24 cellular contexts compared by ENCODE assay signal in the genomic region with DNA sequence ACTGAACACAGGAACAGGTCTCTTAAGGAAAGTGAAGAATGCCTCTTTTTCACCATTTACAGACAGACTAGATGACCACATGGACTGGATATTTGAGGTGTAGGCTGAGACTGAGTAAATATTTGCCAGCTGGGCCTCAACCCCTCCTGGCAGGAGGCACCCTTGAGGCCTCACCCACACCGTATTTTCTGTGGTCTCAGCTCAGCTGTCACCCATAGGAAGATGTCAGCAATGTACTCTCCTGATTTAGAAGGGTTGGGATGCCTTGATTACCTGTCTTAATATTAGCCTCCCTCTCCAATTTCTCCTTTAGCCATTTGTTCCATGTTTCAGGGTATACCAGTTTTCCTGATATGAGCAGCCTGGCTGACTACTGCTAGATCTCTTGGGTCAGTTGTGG. TPM values are rescaled to one million over a fixed set of nuclear protein-coding genes. Genes with fewer than 3 reads are reported as not detected.
DNase-seq lines count a peak whose midpoint lies in the region; ATAC-seq, FAIRE-seq and TF ChIP-seq lines count a peak whose summit lies in the region.
"Had no signal": no experiment of that assay in that cellular context is flagged by ENCODE, and none has a peak within 500 bp of the region (broad histone marks: within the 10 kb centered on the region; RNA-seq: fewer than 3 reads in every experiment).

No MANE protein-coding gene starts in this region.

- H3K9ac ChIP-seq in astrocyte (ENCODE audit: low read length) = no peak overlapping the region

- peak overlapping the region; percentile 26 for H3K27ac Mint-ChIP-seq in astrocyte (ENCODE audit: unreplicated experiment)
- no peak overlapping the region for H3K27ac Mint-ChIP-seq in GM23338
- H3K27ac Mint-ChIP-seq: HFFc6, T-helper 17 cell had no signal

- H4K20me1 ChIP-seq in astrocyte (ENCODE audit: insufficient read depth, low read length) = no peaks in the 10 kb centered on the region
- no peaks in the 10 kb centered on the region; the same call in 1 of the 2 replicates for H4K20me1 ChIP-seq in GM23338 (replicated peaks; ENCODE audit: insufficient read depth)

- H3K27ac ChIP-seq in astrocyte (ENCODE audit: low read depth, low read length) = no peak overlapping the region
- no peak overlapping the region for H3K27ac ChIP-seq in GM23338 (ENCODE audit: low read depth)
- H3K27ac ChIP-seq: 22Rv1, SJCRH30 had no signal

- H3F3A ChIP-seq in GM23338 (replicated peaks; ENCODE audit: low read depth) = no peaks in the 10 kb centered on the region

- H3K4me1 ChIP-seq in astrocyte (ENCODE audit: insufficient read depth, low read length) = no peaks in the 10 kb centered on the region
- H3K4me1 ChIP-seq in GM23338 (ENCODE audit: insufficient read depth) = no peaks in the 10 kb centered on the region
- H3K4me1 ChIP-seq: BE2C, HAP-1, SJCRH30 had no signal

- H3K4me3 Mint-ChIP-seq in astrocyte (ENCODE audit: unreplicated experiment) = no peak overlapping the region
- H3K4me3 Mint-ChIP-seq in GM23338 = no peak overlapping the region
- H3K4me3 Mint-ChIP-seq: HFFc6, T-helper 17 cell had no signal

- no peaks in the 10 kb centered on the region for H3K9me3 ChIP-seq in astrocyte (ENCODE audit: insufficient read depth, low read depth, low read length)
- H3K9me3 ChIP-seq: BE2C, HAP-1, MG63, SJCRH30 had no signal

- TF ChIP-seq CTCF in astrocyte (IDR thresholded peaks at IDR 0.05; ENCODE audit: insufficient read depth, low read depth, low read length) (no peak), GM23338 (conservative IDR thresholded peaks at IDR 0.05; ENCODE audit: low read depth in 2 of 2) (no peak)

- FAIRE-seq in astrocyte (lab: Jason Lieb, UNC) (no peak), GM12892 (lab: Jason Lieb, UNC) (no peak)
- FAIRE-seq: HTR-8/SVneo had no signal

- H3K36me3 ChIP-seq in astrocyte (ENCODE audit: insufficient read depth, low read length) = no peaks in the 10 kb centered on the region
- no peaks in the 10 kb centered on the region for H3K36me3 ChIP-seq in GM23338 (ENCODE audit: insufficient read depth)
- H3K36me3 ChIP-seq: BE2C, HAP-1, MG63, SJCRH30 had no signal

- no peak for ATAC-seq in GM23338
- ATAC-seq: Panc1, SK-N-SH treated with all-trans-retinoic acid at 6 μM for 48 hours, T-helper 17 cell had no signal

- no peaks in the 10 kb centered on the region for H3K36me3 Mint-ChIP-seq in astrocyte (ENCODE audit: low read depth, unreplicated experiment)
- H3K36me3 Mint-ChIP-seq in GM23338 (ENCODE audit: low read depth) = no peaks in the 10 kb centered on the region

- H3K27me3 Mint-ChIP-seq in astrocyte (ENCODE audit: low read depth, unreplicated experiment) (peaks cover 12% of the 10 kb centered on the region), GM23338 (ENCODE audit: insufficient read depth, low read depth, poor library complexity) (peaks cover 2% of the 10 kb centered on the region)

- H2AFZ ChIP-seq in astrocyte (ENCODE audit: low read depth, low read length) (no peak overlapping the region), GM23338 (no peak overlapping the region)

- no peak for TF ChIP-seq POLR2A in GM12892 (IDR thresholded peaks at IDR 0.05; ENCODE audit: low read depth, low read length)

- H3K9me2 ChIP-seq in GM23338 (ENCODE audit: insufficient read depth) = 0 out of 2 replicates have a peak, but pooled peaks cover 9% of the 10 kb centered on the region

- peaks cover 5% of the 10 kb centered on the region for H3K4me1 Mint-ChIP-seq in astrocyte (ENCODE audit: low read depth, unreplicated experiment)
- no peaks in the 10 kb centered on the region for H3K4me1 Mint-ChIP-seq in GM23338
- H3K4me1 Mint-ChIP-seq: T-helper 17 cell had no signal

- no peaks in the 10 kb centered on the region for H3K79me2 ChIP-seq in astrocyte (ENCODE audit: insufficient read depth, low read length)
- H3K79me2 ChIP-seq in GM23338 (replicated peaks; ENCODE audit: insufficient read depth) = no peaks in the 10 kb centered on the region

- DNase-seq in NCI-H1092 treated with DMSO at 0.1 percent for 48 hours (lab: John Stamatoyannopoulos, UW) = peak; percentile 12
- no peak for DNase-seq in NCI-H1092 (lab: John Stamatoyannopoulos, UW)
- DNase-seq in DMS53 treated with DMSO at 0.1 percent for 48 hours (lab: John Stamatoyannopoulos, UW; ENCODE audit: unreplicated experiment) = peak; percentile 97
- DNase-seq in NCI-H69 (lab: John Stamatoyannopoulos, UW) = peak; percentile 68
- no peak for DNase-seq in astrocyte (ENCODE audit: low read depth)
- DNase-seq in cortex of kidney (lab: John Stamatoyannopoulos, UW) = no peak
- DNase-seq in GM12892 (ENCODE audit: insufficient read length) = no peak
- no peak for DNase-seq in GM23338 (ENCODE audit: low spot score)
- DNase-seq: BE2C, DMS153, GOT3, HFFc6, KG1, MG63, NCI-H187, NCI-H2107, SJCRH30, T-helper 17 cell had no signal

- H3K9me3 Mint-ChIP-seq in astrocyte (ENCODE audit: unreplicated experiment) (no peaks in the 10 kb centered on the region), GM23338 (no peaks in the 10 kb centered on the region)

- H3K4me3 ChIP-seq in astrocyte (ENCODE audit: insufficient read depth, low read depth, low read length) (no peak overlapping the region), GM23338 (no peak overlapping the region)
- H3K4me3 ChIP-seq: HAP-1, MG63, SJCRH30 had no signal

- H3K4me2 ChIP-seq in astrocyte (ENCODE audit: low read length) = no peak overlapping the region
- H3K4me2 ChIP-seq in GM23338 = no peak overlapping the region

- peaks cover 10% of the 10 kb centered on the region for H3K27me3 ChIP-seq in astrocyte (ENCODE audit: insufficient read depth, low read length)
- no peaks in the 10 kb centered on the region for H3K27me3 ChIP-seq in GM23338 (ENCODE audit: insufficient read depth)
- H3K27me3 ChIP-seq: BE2C, MG63, SJCRH30 had no signal

TF ChIP-seq in GM23338, 12 proteins besides CTCF, POLR2A, EP300 and RAD21 (continues in another document):
- TF ChIP-seq, protein P1, sequence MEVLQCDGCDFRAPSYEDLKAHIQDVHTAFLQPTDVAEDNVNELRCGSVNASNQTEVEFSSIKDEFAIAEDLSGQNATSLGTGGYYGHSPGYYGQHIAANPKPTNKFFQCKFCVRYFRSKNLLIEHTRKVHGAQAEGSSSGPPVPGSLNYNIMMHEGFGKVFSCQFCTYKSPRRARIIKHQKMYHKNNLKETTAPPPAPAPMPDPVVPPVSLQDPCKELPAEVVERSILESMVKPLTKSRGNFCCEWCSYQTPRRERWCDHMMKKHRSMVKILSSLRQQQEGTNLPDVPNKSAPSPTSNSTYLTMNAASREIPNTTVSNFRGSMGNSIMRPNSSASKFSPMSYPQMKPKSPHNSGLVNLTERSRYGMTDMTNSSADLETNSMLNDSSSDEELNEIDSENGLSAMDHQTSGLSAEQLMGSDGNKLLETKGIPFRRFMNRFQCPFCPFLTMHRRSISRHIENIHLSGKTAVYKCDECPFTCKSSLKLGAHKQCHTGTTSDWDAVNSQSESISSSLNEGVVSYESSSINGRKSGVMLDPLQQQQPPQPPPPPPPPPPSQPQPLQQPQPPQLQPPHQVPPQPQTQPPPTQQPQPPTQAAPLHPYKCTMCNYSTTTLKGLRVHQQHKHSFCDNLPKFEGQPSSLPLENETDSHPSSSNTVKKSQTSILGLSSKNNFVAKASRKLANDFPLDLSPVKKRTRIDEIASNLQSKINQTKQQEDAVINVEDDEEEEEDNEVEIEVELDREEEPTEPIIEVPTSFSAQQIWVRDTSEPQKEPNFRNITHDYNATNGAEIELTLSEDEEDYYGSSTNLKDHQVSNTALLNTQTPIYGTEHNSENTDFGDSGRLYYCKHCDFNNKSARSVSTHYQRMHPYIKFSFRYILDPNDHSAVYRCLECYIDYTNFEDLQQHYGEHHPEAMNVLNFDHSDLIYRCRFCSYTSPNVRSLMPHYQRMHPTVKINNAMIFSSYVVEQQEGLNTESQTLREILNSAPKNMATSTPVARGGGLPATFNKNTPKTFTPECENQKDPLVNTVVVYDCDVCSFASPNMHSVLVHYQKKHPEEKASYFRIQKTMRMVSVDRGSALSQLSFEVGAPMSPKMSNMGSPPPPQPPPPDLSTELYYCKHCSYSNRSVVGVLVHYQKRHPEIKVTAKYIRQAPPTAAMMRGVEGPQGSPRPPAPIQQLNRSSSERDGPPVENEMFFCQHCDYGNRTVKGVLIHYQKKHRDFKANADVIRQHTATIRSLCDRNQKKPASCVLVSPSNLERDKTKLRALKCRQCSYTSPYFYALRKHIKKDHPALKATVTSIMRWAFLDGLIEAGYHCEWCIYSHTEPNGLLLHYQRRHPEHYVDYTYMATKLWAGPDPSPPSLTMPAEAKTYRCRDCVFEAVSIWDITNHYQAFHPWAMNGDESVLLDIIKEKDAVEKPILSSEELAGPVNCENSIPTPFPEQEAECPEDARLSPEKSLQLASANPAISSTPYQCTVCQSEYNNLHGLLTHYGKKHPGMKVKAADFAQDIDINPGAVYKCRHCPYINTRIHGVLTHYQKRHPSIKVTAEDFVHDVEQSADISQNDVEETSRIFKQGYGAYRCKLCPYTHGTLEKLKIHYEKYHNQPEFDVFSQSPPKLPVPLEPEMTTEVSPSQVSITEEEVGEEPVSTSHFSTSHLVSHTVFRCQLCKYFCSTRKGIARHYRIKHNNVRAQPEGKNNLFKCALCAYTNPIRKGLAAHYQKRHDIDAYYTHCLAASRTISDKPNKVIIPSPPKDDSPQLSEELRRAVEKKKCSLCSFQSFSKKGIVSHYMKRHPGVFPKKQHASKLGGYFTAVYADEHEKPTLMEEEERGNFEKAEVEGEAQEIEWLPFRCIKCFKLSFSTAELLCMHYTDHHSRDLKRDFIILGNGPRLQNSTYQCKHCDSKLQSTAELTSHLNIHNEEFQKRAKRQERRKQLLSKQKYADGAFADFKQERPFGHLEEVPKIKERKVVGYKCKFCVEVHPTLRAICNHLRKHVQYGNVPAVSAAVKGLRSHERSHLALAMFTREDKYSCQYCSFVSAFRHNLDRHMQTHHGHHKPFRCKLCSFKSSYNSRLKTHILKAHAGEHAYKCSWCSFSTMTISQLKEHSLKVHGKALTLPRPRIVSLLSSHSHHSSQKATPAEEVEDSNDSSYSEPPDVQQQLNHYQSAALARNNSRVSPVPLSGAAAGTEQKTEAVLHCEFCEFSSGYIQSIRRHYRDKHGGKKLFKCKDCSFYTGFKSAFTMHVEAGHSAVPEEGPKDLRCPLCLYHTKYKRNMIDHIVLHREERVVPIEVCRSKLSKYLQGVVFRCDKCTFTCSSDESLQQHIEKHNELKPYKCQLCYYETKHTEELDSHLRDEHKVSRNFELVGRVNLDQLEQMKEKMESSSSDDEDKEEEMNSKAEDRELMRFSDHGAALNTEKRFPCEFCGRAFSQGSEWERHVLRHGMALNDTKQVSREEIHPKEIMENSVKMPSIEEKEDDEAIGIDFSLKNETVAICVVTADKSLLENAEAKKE (CRISPR knock-in tag; IDR thresholded peaks at IDR 0.05) = no peak
- TF ChIP-seq POLR2AphosphoS5 (IDR thresholded peaks at IDR 0.05; ENCODE audit: low read depth) (no peak), ZNF331 (CRISPR knock-in tag; IDR thresholded peaks at IDR 0.05; ENCODE audit: low read depth) (no peak)

RNA-seq across cellular contexts. Expression of a gene that starts 20.3 kb away (rescaled TPM):
- not detected in 2 replicates for total RNA-seq in astrocyte
- polyA plus RNA-seq in GM12892 (2012; ENCODE audit: missing spikeins) = not detected
- not detected in 2 replicates for total RNA-seq in GM23338 (2014; rRNA removed; shearing (Covaris generic))
- polyA plus RNA-seq in GM23338 (2016; fragmentation: Nextera tagmentation; extraction: Ambion mirVana) = 0.09 TPM in 1 of 2 replicates, not detected in the other
- total RNA-seq: HFFc6, OCI-LY7, T-helper 17 cell had no signal

Comparison
In these comparisons a context has a peak if more than half of its experiments do, and no peak if none do; other contexts are left out.
1. DNase-seq: peak in NCI-H1092 treated with DMSO at 0.1 percent for 48 hours (single experiment), DMS53 treated with DMSO at 0.1 percent for 48 hours (single experiment) and NCI-H69 (single experiment); none in NCI-H1092 (single experiment), astrocyte (single experiment), cortex of kidney (single experiment), GM12892 (single experiment) and GM23338 (single experiment).